ENCODE assay signal across 32 cellular contexts in genomic region chr1:204091066-204091465, GRCh38. TPM values are rescaled to one million over a fixed set of nuclear protein-coding genes. Genes with fewer than 3 reads are reported as not detected.
DNase-seq lines count a peak whose midpoint lies in the region; ATAC-seq, FAIRE-seq and TF ChIP-seq lines count a peak whose summit lies in the region.
"Had no signal": no experiment of that assay in that cellular context is flagged by ENCODE, and none has a peak within 500 bp of the region (broad histone marks: within the 10 kb centered on the region; RNA-seq: fewer than 3 reads in every experiment).

No MANE protein-coding gene starts in this region.

- peak overlapping the region; percentile 7 for H3K27ac ChIP-seq in suprapubic skin
- H3K27ac ChIP-seq in foreskin keratinocyte, result no peak overlapping the region
- H3K27ac ChIP-seq: cardiac muscle cell, SK-N-MC had no signal

- no peaks in the 10 kb centered on the region for H3K36me3 Mint-ChIP-seq in central memory CD8-positive, alpha-beta T cell (ENCODE audit: insufficient read depth)
- no peaks in the 10 kb centered on the region for H3K36me3 Mint-ChIP-seq in neural crest cell (ENCODE audit: low read depth)
- H3K36me3 Mint-ChIP-seq: activated naive CD8-positive, alpha-beta T cell had no signal

- peaks cover 60% of the 10 kb centered on the region for H3K4me1 ChIP-seq in suprapubic skin
- peaks cover 14% of the 10 kb centered on the region for H3K4me1 ChIP-seq in foreskin keratinocyte

- peaks cover 36% of the 10 kb centered on the region for H3K4me1 Mint-ChIP-seq in central memory CD8-positive, alpha-beta T cell
- H3K4me1 Mint-ChIP-seq in neural crest cell, result peaks cover 81% of the 10 kb centered on the region

- H3K27ac Mint-ChIP-seq in central memory CD8-positive, alpha-beta T cell (ENCODE audit: low read depth), result peak overlapping the region; percentile 16
- H3K27ac Mint-ChIP-seq in neural crest cell (ENCODE audit: unreplicated experiment), result peak overlapping the region; percentile 78
- H3K27ac Mint-ChIP-seq: activated CD4-positive, alpha-beta memory T cell treated with anti-CD3 and anti-CD28 coated beads, Interleukin-2, amount 10 ng/mL, durations not matched to agents 7 days and 5 days; activated naive CD8-positive, alpha-beta T cell; CD4-positive, alpha-beta T cell; T-helper 1 cell treated with Interleukin-12 subunit alpha and Interleukin-12 subunit beta and Interleukin-4 antibody, amounts not matched to agents 30 μg/mL and 1 μg/mL, for 36 hours had no signal

- H3K27me3 ChIP-seq in H7 (ENCODE audit: control insufficient read depth, insufficient read depth, low read length), result no peaks in the 10 kb centered on the region
- H3K27me3 ChIP-seq in suprapubic skin, result no peaks in the 10 kb centered on the region
- H3K27me3 ChIP-seq in foreskin keratinocyte, result no peaks in the 10 kb centered on the region
- H3K27me3 ChIP-seq: cardiac muscle cell, MG63 had no signal

- no peaks in the 10 kb centered on the region for H3K9me3 ChIP-seq in suprapubic skin
- H3K9me3 ChIP-seq: MG63 had no signal

- no peak for ATAC-seq in central memory CD8-positive, alpha-beta T cell (replicated peaks; ENCODE audit: extremely low read depth, poor library complexity, severe bottlenecking)
- ATAC-seq in GM19463 (IDR thresholded peaks at IDR 0.05; ENCODE audit: unreplicated experiment) (no peak), foreskin keratinocyte (no peak)
- ATAC-seq: esophagus mucosa, left cardiac atrium had no signal

- TF ChIP-seq EP300 in suprapubic skin (IDR thresholded peaks at IDR 0.05), result no peak

- no peak for TF ChIP-seq CTCF in neural crest cell (conservative IDR thresholded peaks at IDR 0.05)
- TF ChIP-seq CTCF in suprapubic skin (IDR thresholded peaks at IDR 0.05), result no peak
- TF ChIP-seq CTCF in foreskin keratinocyte (conservative IDR thresholded peaks at IDR 0.05), result no peak

- FAIRE-seq in GM12891 (lab: Jason Lieb, UNC), result no peak
- FAIRE-seq: A204.1, GM12892, TTC549 had no signal

- 82% methylated on average over 7 of the region's 7 CpGs for WGBS in suprapubic skin

- no peaks in the 10 kb centered on the region for H3K9me3 Mint-ChIP-seq in central memory CD8-positive, alpha-beta T cell
- H3K9me3 Mint-ChIP-seq in neural crest cell, result no peaks in the 10 kb centered on the region
- H3K9me3 Mint-ChIP-seq: activated CD4-positive, alpha-beta memory T cell treated with anti-CD3 and anti-CD28 coated beads, Interleukin-2, amount 10 ng/mL, durations not matched to agents 7 days and 5 days; CD4-positive, alpha-beta T cell; T-helper 1 cell treated with Interleukin-12 subunit alpha and Interleukin-12 subunit beta and Interleukin-4 antibody, amounts not matched to agents 30 μg/mL and 1 μg/mL, for 36 hours had no signal

- DNase-seq in H7 (peak; percentile 32), neural crest cell (ENCODE audit: low read depth, low spot score) (no peak), suprapubic skin (ENCODE audit: low spot score in 2 of 2) (no peak), GM12891 (ENCODE audit: insufficient read length, low spot score) (no peak), HuH-7.5 (ENCODE audit: low spot score) (no peak), foreskin keratinocyte (no peak)
- DNase-seq in central memory CD8-positive, alpha-beta T cell (ENCODE audit: low spot score in 2 of 2), result no peak
- DNase-seq: activated CD4-positive, alpha-beta memory T cell treated with anti-CD3 and anti-CD28 coated beads, Interleukin-2, amount 10 ng/mL, durations not matched to agents 7 days and 5 days; activated CD4-positive, alpha-beta T cell treated with anti-CD3 and anti-CD28 coated beads for 1 hour; anterior cingulate cortex; CD4-positive, alpha-beta T cell; cortex of kidney; EL; foreskin melanocyte; KG1; left cardiac atrium; mesenchymal stem cell; MG63; NCI-H1417; NCI-H2081; NCI-H345; NCI-H82 had no signal

- TF ChIP-seq POLR2A in suprapubic skin (IDR thresholded peaks at IDR 0.05), result no peak
- TF ChIP-seq POLR2A in GM12891 (IDR thresholded peaks at IDR 0.05; ENCODE audit: low read depth, low read length), result no peak

- H3K36me3 ChIP-seq in H7 (replicated peaks; ENCODE audit: control insufficient read depth, insufficient read depth, low read length) (0 out of 2 replicates have a peak, but pooled peaks cover 1% of the 10 kb centered on the region), suprapubic skin (no peaks in the 10 kb centered on the region)
- H3K36me3 ChIP-seq: cardiac muscle cell, MG63 had no signal

- no peak overlapping the region for H3K4me3 ChIP-seq in H7 (ENCODE audit: insufficient read depth, low read depth, low read length)
- no peak overlapping the region for H3K4me3 ChIP-seq in suprapubic skin
- H3K4me3 ChIP-seq: cardiac muscle cell, MG63, SK-N-MC, skin epidermis had no signal

- H3K27me3 Mint-ChIP-seq in central memory CD8-positive, alpha-beta T cell, result no peaks in the 10 kb centered on the region
- no peaks in the 10 kb centered on the region for H3K27me3 Mint-ChIP-seq in neural crest cell (ENCODE audit: low read depth)
- H3K27me3 Mint-ChIP-seq: activated CD4-positive, alpha-beta memory T cell treated with anti-CD3 and anti-CD28 coated beads, Interleukin-2, amount 10 ng/mL, durations not matched to agents 7 days and 5 days; activated naive CD8-positive, alpha-beta T cell; CD4-positive, alpha-beta T cell had no signal

- H3K4me3 Mint-ChIP-seq in central memory CD8-positive, alpha-beta T cell, result no peak overlapping the region
- peak overlapping the region; percentile 17 for H3K4me3 Mint-ChIP-seq in neural crest cell
- H3K4me3 Mint-ChIP-seq: activated CD4-positive, alpha-beta memory T cell treated with anti-CD3 and anti-CD28 coated beads, Interleukin-2, amount 10 ng/mL, durations not matched to agents 7 days and 5 days; activated naive CD8-positive, alpha-beta T cell; CD4-positive, alpha-beta T cell; T-helper 1 cell treated with Interleukin-12 subunit alpha and Interleukin-12 subunit beta and Interleukin-4 antibody, amounts not matched to agents 30 μg/mL and 1 μg/mL, for 36 hours had no signal

TF ChIP-seq in GM12891, 5 proteins besides CTCF, POLR2A, EP300 and RAD21:
- TF ChIP-seq POU2F2 (IDR thresholded peaks at IDR 0.05; ENCODE audit: low read depth, low read length) (no peak), SPI1 (IDR thresholded peaks at IDR 0.05; ENCODE audit: low read depth, low read length) (no peak), TAF1 (IDR thresholded peaks at IDR 0.05; ENCODE audit: low read depth, low read length) (no peak), PAX5 (IDR thresholded peaks at IDR 0.05; ENCODE audit: insufficient read depth, low read length, severe bottlenecking) (no peak), POLR2AphosphoS5 (IDR thresholded peaks at IDR 0.05; ENCODE audit: low read depth, low read length) (no peak)

RNA-seq across cellular contexts. Expression of gene SOX13, which starts 18.2 kb away (rescaled TPM):
- total RNA-seq in H7 (2014; rRNA removed; shearing (Covaris generic)), result 94.4 and 120 TPM in 2 replicates
- total RNA-seq in neural crest cell (60.9 and 64.4 TPM in 2 replicates), suprapubic skin (10 to 100 TPM; 10.1 to 20.6 (median 15.6) TPM), foreskin keratinocyte (9.5 and 10.6 TPM in 2 replicates)
- polyA plus RNA-seq in GM12891 (2012; ENCODE audit: low read depth, missing spikeins), result 0.08 TPM
- polyA plus RNA-seq in foreskin keratinocyte, result 7.1 and 7.7 TPM in 2 replicates
